9 cellular contexts compared by ENCODE assay signal in genomic region chr6:166553563-166554271, GRCh38. TPM values are rescaled to one million over a fixed set of nuclear protein-coding genes. Genes with fewer than 3 reads are reported as not detected.
DNase-seq lines count a peak whose midpoint lies in the region; ATAC-seq and TF ChIP-seq lines count a peak whose summit lies in the region.
"Had no signal": no experiment of that assay in that cellular context is flagged by ENCODE, and none has a peak within 500 bp of the region (broad histone marks: within the 10 kb centered on the region; RNA-seq: fewer than 3 reads in every experiment).

No MANE protein-coding gene starts in this region.

- peak overlapping the region; percentile 49 for H3K4me3 ChIP-seq in adipocyte (ENCODE audit: low read length)
- H3K4me3 ChIP-seq in neural cell (ENCODE audit: low read length), result peak overlapping the region; percentile 0
- H3K4me3 ChIP-seq in CD4-positive, alpha-beta memory T cell (ENCODE audit: low read length in 2 of 2), result no peak overlapping the region
- H3K4me3 ChIP-seq: BLaER1 treated with 17β-estradiol and CSF1 and Interleukin-3, amounts not matched to agents 10 nM and 100 nM had no signal

- peaks cover 20% of the 10 kb centered on the region for H3K4me1 ChIP-seq in adipocyte (ENCODE audit: control insufficient read depth, insufficient read depth, low read length)
- no peaks in the 10 kb centered on the region for H3K4me1 ChIP-seq in CD4-positive, alpha-beta memory T cell (ENCODE audit: insufficient read depth, low read length)

- H3K36me3 Mint-ChIP-seq in CD4-positive, alpha-beta memory T cell, result no peaks in the 10 kb centered on the region

- TF ChIP-seq CTCF in AG09319 (IDR thresholded peaks at IDR 0.05; ENCODE audit: low read depth, low read length) (no peak), neural cell (IDR thresholded peaks at IDR 0.05; ENCODE audit: poor library complexity, severe bottlenecking) (no peak)

- no peak overlapping the region for H2AFZ ChIP-seq in neural cell (ENCODE audit: low read depth, low read length)

- peak; percentile 56 for DNase-seq in AG09319 (ENCODE audit: extremely low read depth, low read depth)
- peak; percentile 72 for DNase-seq in adipocyte (ENCODE audit: low read depth)
- DNase-seq in fibroblast of the conjunctiva (ENCODE audit: low read depth), result peak; percentile 59
- no peak for DNase-seq in H4 (ENCODE audit: low spot score)
- DNase-seq in CD4-positive, alpha-beta memory T cell, result no peak
- no peak for DNase-seq in DMS 273 (lab: John Stamatoyannopoulos, UW; ENCODE audit: unreplicated experiment)

- ATAC-seq in GM21528 (IDR thresholded peaks at IDR 0.05; ENCODE audit: low FRiP score, unreplicated experiment), result no peak

- no peaks in the 10 kb centered on the region for H4K20me1 ChIP-seq in neural cell (ENCODE audit: insufficient read depth)

- H3K27me3 ChIP-seq in adipocyte (replicated peaks; ENCODE audit: control insufficient read depth, insufficient read depth, low read length) (no peaks in the 10 kb centered on the region), neural cell (ENCODE audit: insufficient read depth, low read depth, low read length) (no peaks in the 10 kb centered on the region)
- no peaks in the 10 kb centered on the region for H3K27me3 ChIP-seq in CD4-positive, alpha-beta memory T cell (ENCODE audit: insufficient read depth, low read length)
- H3K27me3 ChIP-seq: BLaER1 treated with 17β-estradiol and CSF1 and Interleukin-3, amounts not matched to agents 10 nM and 100 nM had no signal

- TF ChIP-seq EP300 in neural cell (conservative IDR thresholded peaks at IDR 0.05; ENCODE audit: poor library complexity, severe bottlenecking), result no peak

- TF ChIP-seq RAD21 in neural cell (conservative IDR thresholded peaks at IDR 0.05), result no peak

- H3K36me3 ChIP-seq in adipocyte (ENCODE audit: control insufficient read depth, insufficient read depth, low read length, severe bottlenecking), result peaks cover 5% of the 10 kb centered on the region
- H3K36me3 ChIP-seq in neural cell (ENCODE audit: insufficient read depth, low read length), result no peaks in the 10 kb centered on the region
- no peaks in the 10 kb centered on the region for H3K36me3 ChIP-seq in CD4-positive, alpha-beta memory T cell (ENCODE audit: insufficient read depth, low read length)

- H3K27me3 Mint-ChIP-seq in CD4-positive, alpha-beta memory T cell, result peaks cover 6 to 7% of the 10 kb centered on the region in 2 donors

- no peak overlapping the region for H3K27ac ChIP-seq in neural cell (ENCODE audit: low read length)
- H3K27ac ChIP-seq in CD4-positive, alpha-beta memory T cell (ENCODE audit: low read depth, low read length), result no peak overlapping the region
- H3K27ac ChIP-seq: BLaER1 treated with 17β-estradiol and CSF1 and Interleukin-3, amounts not matched to agents 10 nM and 100 nM had no signal

- no peak overlapping the region for H3K4me2 ChIP-seq in neural cell (ENCODE audit: low read length)

- peaks cover 11% of the 10 kb centered on the region for H3K79me2 ChIP-seq in neural cell (replicated peaks; ENCODE audit: insufficient read depth, low read length)

- peaks cover 0 to 6% (median 0%) of the 10 kb centered on the region in 8 donors for H3K9me3 Mint-ChIP-seq in CD4-positive, alpha-beta memory T cell

- peak overlapping the region in 1 of 7 donors; percentile 37 for H3K27ac Mint-ChIP-seq in CD4-positive, alpha-beta memory T cell

- H3K9me2 ChIP-seq in neural cell (ENCODE audit: insufficient read depth, low read length), result no peaks in the 10 kb centered on the region

- POLR2A ChIA-PET in CD4-positive, alpha-beta memory T cell (lab: Charles Lee; ENCODE audit: partially characterized antibody), result interaction anchor here (1.4 kb wide), 1 partner anchor 12 kb away, joined by 6 read pairs; no protein-coding TSS in a partner anchor

- intact Hi-C loops in CD4-positive, alpha-beta memory T cell (cut with micrococcal nuclease), result no loop called here

- peaks cover 0 to 3% (median 0%) of the 10 kb centered on the region in 4 donors for H3K4me1 Mint-ChIP-seq in CD4-positive, alpha-beta memory T cell

- no peaks in the 10 kb centered on the region for H3F3A ChIP-seq in neural cell (ENCODE audit: insufficient read depth, low read length, poor library complexity, severe bottlenecking)

- H3K9ac ChIP-seq in adipocyte (ENCODE audit: low read length), result peak overlapping the region; percentile 14
- no peak overlapping the region for H3K9ac ChIP-seq in neural cell (ENCODE audit: low read length)
- H3K9ac ChIP-seq: BLaER1 treated with 17β-estradiol and CSF1 and Interleukin-3, amounts not matched to agents 10 nM and 100 nM had no signal

- CTCF ChIA-PET in CD4-positive, alpha-beta memory T cell (lab: Charles Lee; ENCODE audit: partially characterized antibody), result interaction anchor here (0.7 kb wide), 1 partner anchor 10 kb away, joined by 3 read pairs; no protein-coding TSS in a partner anchor

- H3K9me3 ChIP-seq in adipocyte (ENCODE audit: control insufficient read depth, low read length) (peaks cover 4% of the 10 kb centered on the region), neural cell (ENCODE audit: low read length) (no peaks in the 10 kb centered on the region)
- no peaks in the 10 kb centered on the region for H3K9me3 ChIP-seq in CD4-positive, alpha-beta memory T cell (ENCODE audit: control insufficient read depth in 1 of 2, low read length in 2 of 2)

- H3K4me3 Mint-ChIP-seq in CD4-positive, alpha-beta memory T cell, result no peak overlapping the region

TF ChIP-seq in neural cell, 6 proteins besides CTCF, POLR2A, EP300 and RAD21:
- no peak for TF ChIP-seq MXI1 (conservative IDR thresholded peaks at IDR 0.05; ENCODE audit: poor library complexity, severe bottlenecking)
- peak; percentile 79 for TF ChIP-seq REST (IDR thresholded peaks at IDR 0.05; ENCODE audit: borderline replicate concordance)

RNA-seq across cellular contexts. Expression of gene RAMACL, which starts 32.8 kb away (rescaled TPM):
- 1.6 and 1.9 TPM in 2 replicates for polyA plus RNA-seq in neural cell
- polyA minus RNA-seq in neural cell, result 5.2 and 5.4 TPM in 2 replicates
- 0.04 and 0.08 TPM in 2 replicates for total RNA-seq in H4 (2014; rRNA removed; shearing (Covaris generic))
- total RNA-seq in CD4-positive, alpha-beta memory T cell, result under 1 TPM; 0.30 to 0.41 TPM
- under 1 TPM; 0.39 to 0.41 TPM for polyA plus RNA-seq in CD4-positive, alpha-beta memory T cell

Comparison
In these comparisons a context has a peak if more than half of its experiments do, and no peak if none do; other contexts are left out.
1. DNase-seq: peak in AG09319 (single experiment), adipocyte (single experiment) and fibroblast of the conjunctiva (single experiment); none in H4 (single experiment), CD4-positive, alpha-beta memory T cell (0 of 5) and DMS 273 (single experiment).
2. H3K4me3 ChIP-seq: peak in adipocyte (single experiment) and neural cell (single experiment); none in CD4-positive, alpha-beta memory T cell (0 of 2).